18 cellular contexts compared by ENCODE assay signal in genomic region chr3:57778499-57778898, GRCh38. TPM values are rescaled to one million over a fixed set of nuclear protein-coding genes. Genes with fewer than 3 reads are reported as not detected.
DNase-seq lines count a peak whose midpoint lies in the region; ATAC-seq lines count a peak whose summit lies in the region.
"Had no signal": no experiment of that assay in that cellular context is flagged by ENCODE, and none has a peak within 500 bp of the region (broad histone marks: within the 10 kb centered on the region; RNA-seq: fewer than 3 reads in every experiment).

No MANE protein-coding gene starts in this region.

- CTCF ChIA-PET in T-cell (lab: Charles Lee), result no interaction called here

- H3K27ac Mint-ChIP-seq in T-helper 2 cell treated with Interferon-gamma antibody and Interleukin-4, amounts not matched to agents 5 μg/mL and 100 μg/mL, for 36 hours, result peak overlapping the region; percentile 31
- no peak overlapping the region for H3K27ac Mint-ChIP-seq in T-cell
- H3K27ac Mint-ChIP-seq: activated T-cell treated with anti-CD3 and anti-CD28 coated beads, Interleukin-2, amount 50 U/mL, for 24 hours had no signal

- POLR2A ChIA-PET in T-cell (lab: Charles Lee), result no interaction called here

- no peaks in the 10 kb centered on the region for H3K27me3 Mint-ChIP-seq in T-helper 2 cell treated with Interferon-gamma antibody and Interleukin-4, amounts not matched to agents 5 μg/mL and 100 μg/mL, for 36 hours (ENCODE audit: low read depth)
- H3K27me3 Mint-ChIP-seq in T-cell, result no peaks in the 10 kb centered on the region
- H3K27me3 Mint-ChIP-seq: activated T-cell treated with anti-CD3 and anti-CD28 coated beads, Interleukin-2, amount 50 U/mL, for 24 hours had no signal

- DNase-seq in AML-193 (lab: John Stamatoyannopoulos, UW), result peak; percentile 60 to 75
- peak; percentile 13 for DNase-seq in LHCN-M2 (ENCODE audit: low read depth)
- no peak for DNase-seq in T-helper 2 cell treated with Interferon-gamma antibody and Interleukin-4, amounts not matched to agents 5 μg/mL and 100 μg/mL, for 36 hours (ENCODE audit: low spot score)
- DNase-seq in iris pigment epithelial cell (ENCODE audit: low read depth), result peak; percentile 75
- DNase-seq in RKO (ENCODE audit: low spot score), result no peak
- no peak for DNase-seq in T-cell
- no peak for DNase-seq in iPS-NIHi11 (ENCODE audit: low spot score)
- no peak for DNase-seq in NCI-H526 (lab: John Stamatoyannopoulos, UW)
- DNase-seq: activated CD4-positive, alpha-beta T cell treated with anti-CD3 and anti-CD28 coated beads, Interleukin-2, amount 50 U/mL, for 48 hours; activated T-cell treated with anti-CD3 and anti-CD28 coated beads, Interleukin-2, amount 50 U/mL, for 24 hours; central memory CD4-positive, alpha-beta T cell; foreskin keratinocyte; GDM1; KG1; NCI-H1436; NK-92 treated with Interleukin-12 subunit alpha and Interleukin-12 subunit beta, amount 100 ng/mL, for 24 hours; retina; stimulated activated CD4-positive, alpha-beta T cell treated with anti-CD3 and anti-CD28 coated beads, Interleukin-15, amount 100 ng/mL, for 24 hours had no signal

- H3K9me3 Mint-ChIP-seq in T-helper 2 cell treated with Interferon-gamma antibody and Interleukin-4, amounts not matched to agents 5 μg/mL and 100 μg/mL, for 36 hours, result no peaks in the 10 kb centered on the region
- H3K9me3 Mint-ChIP-seq in T-cell, result no peaks in the 10 kb centered on the region
- H3K9me3 Mint-ChIP-seq: activated T-cell treated with anti-CD3 and anti-CD28 coated beads, Interleukin-2, amount 50 U/mL, for 24 hours had no signal

- H3K36me3 Mint-ChIP-seq in T-helper 2 cell treated with Interferon-gamma antibody and Interleukin-4, amounts not matched to agents 5 μg/mL and 100 μg/mL, for 36 hours (ENCODE audit: low read depth), result peaks cover 7% of the 10 kb centered on the region
- peaks cover 25% of the 10 kb centered on the region for H3K36me3 Mint-ChIP-seq in T-cell

- peaks cover 11% of the 10 kb centered on the region for H3K4me1 Mint-ChIP-seq in T-helper 2 cell treated with Interferon-gamma antibody and Interleukin-4, amounts not matched to agents 5 μg/mL and 100 μg/mL, for 36 hours (ENCODE audit: low read depth)
- peaks cover 28 to 49% (median 39%) of the 10 kb centered on the region in 3 donors for H3K4me1 Mint-ChIP-seq in T-cell

- no peak for ATAC-seq in T-cell (replicated peaks in 1 of 4)
- ATAC-seq: foreskin keratinocyte had no signal

- no peak overlapping the region for H3K4me3 Mint-ChIP-seq in T-helper 2 cell treated with Interferon-gamma antibody and Interleukin-4, amounts not matched to agents 5 μg/mL and 100 μg/mL, for 36 hours
- H3K4me3 Mint-ChIP-seq in T-cell, result no peak overlapping the region
- H3K4me3 Mint-ChIP-seq: activated T-cell treated with anti-CD3 and anti-CD28 coated beads, Interleukin-2, amount 50 U/mL, for 24 hours had no signal

RNA-seq across cellular contexts. Expression of gene SLMAP, which starts 22.4 kb away (rescaled TPM):
- 30.0 and 32.3 TPM in 2 replicates for total RNA-seq in LHCN-M2 (2014; rRNA removed)
- polyA plus RNA-seq in LHCN-M2 (2012), result 8.6 TPM
- 10 to 100 TPM; 57.4 to 78.8 (median 72.3) TPM for total RNA-seq in T-cell

Comparison
In these comparisons a context has a peak if more than half of its experiments do, and no peak if none do; other contexts are left out.
1. DNase-seq: peak in AML-193 (2 of 2), LHCN-M2 (single experiment) and iris pigment epithelial cell (single experiment); none in T-helper 2 cell treated with Interferon-gamma antibody and Interleukin-4, amounts not matched to agents 5 μg/mL and 100 μg/mL, for 36 hours (single experiment), RKO (single experiment), T-cell (0 of 34), iPS-NIHi11 (single experiment) and NCI-H526 (0 of 2).